Comparison of ENCODE assay signal across 21 cellular contexts in the genomic region with DNA sequence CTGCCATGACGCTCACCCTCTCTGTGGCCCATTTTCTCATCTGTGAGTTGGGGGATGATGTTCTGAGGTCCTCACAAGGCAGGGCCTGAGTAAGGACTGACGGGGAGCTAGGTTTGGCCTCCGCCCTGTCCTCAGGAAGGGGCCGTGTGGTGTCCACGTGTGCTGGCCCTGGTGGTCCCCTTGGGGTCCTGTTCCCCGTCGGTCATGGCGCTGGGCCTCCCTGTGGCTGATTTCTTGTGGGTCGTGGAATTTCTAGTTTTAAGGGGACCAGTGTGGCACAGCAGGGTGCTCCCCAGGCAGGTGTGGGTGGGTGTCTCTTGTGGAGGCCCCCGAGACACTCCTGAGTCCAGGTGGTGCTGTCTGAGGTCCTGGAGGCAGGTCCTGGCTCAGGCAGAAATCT. TPM values are rescaled to one million over a fixed set of nuclear protein-coding genes. Genes with fewer than 3 reads are reported as not detected.
A peak's percentile ranks its signal among the peaks of the same experiment; 100 is the strongest.
DNase-seq lines count a peak whose midpoint lies in the region; ATAC-seq, FAIRE-seq and TF ChIP-seq lines count a peak whose summit lies in the region.
"Had no signal": no experiment of that assay in that cellular context is flagged by ENCODE, and none has a peak within 500 bp of the region (broad histone marks: within the 10 kb centered on the region; RNA-seq: fewer than 3 reads in every experiment).

No MANE protein-coding gene starts in this region.

- no peak overlapping the region for H3K14ac ChIP-seq in H1 (ENCODE audit: insufficient read length)

- TF ChIP-seq EP300 in H1 (IDR thresholded peaks at IDR 0.05; ENCODE audit: borderline replicate concordance in 1 of 2, low read depth in 2 of 2, low read length in 2 of 2) = no peak

- peak overlapping the region; percentile 23; the same call in 1 of the 2 replicates for H4K8ac ChIP-seq in H1 (ENCODE audit: extremely low read depth, insufficient read depth, low read length)

- no peak for TF ChIP-seq POLR2A in H1 (IDR thresholded peaks at IDR 0.05; ENCODE audit: control extremely low read depth in 1 of 2, low read depth in 2 of 2, low read length in 2 of 2)

- no peak overlapping the region for H2BK12ac ChIP-seq in H1 (ENCODE audit: low read depth, low read length)

- H2AFZ ChIP-seq in H1 (ENCODE audit: low read length) (no peak overlapping the region), osteoblast (ENCODE audit: low read length) (no peak overlapping the region)

- H3K9me3 ChIP-seq in right atrium auricular region = no peaks in the 10 kb centered on the region
- H3K9me3 ChIP-seq in H1 (ENCODE audit: insufficient read depth in 2 of 2, low read depth in 1 of 2, low read length in 1 of 2) = no peaks in the 10 kb centered on the region
- no peaks in the 10 kb centered on the region for H3K9me3 ChIP-seq in osteoblast (ENCODE audit: low read depth, low read length)
- no peaks in the 10 kb centered on the region for H3K9me3 ChIP-seq in aorta (ENCODE audit: control insufficient read depth, low read length)

- no peaks in the 10 kb centered on the region for H3K79me1 ChIP-seq in H1 (ENCODE audit: low read depth, low read length)

- H3K36me3 ChIP-seq in right atrium auricular region (no peaks in the 10 kb centered on the region), H1 (ENCODE audit: control insufficient read depth in 2 of 4, insufficient read depth in 4 of 4, low read length in 3 of 4) (no peaks in the 10 kb centered on the region), osteoblast (ENCODE audit: insufficient read depth, low read length) (no peaks in the 10 kb centered on the region), aorta (ENCODE audit: control insufficient read depth in 1 of 2, insufficient read depth in 2 of 2, low read length in 1 of 2) (no peaks in the 10 kb centered on the region)

- no peak for TF ChIP-seq RAD21 in H1 (IDR thresholded peaks at IDR 0.05 in 1 of 2, conservative IDR thresholded peaks at IDR 0.05 in 1 of 2; ENCODE audit: low read depth in 2 of 2, low read length in 2 of 2)

- H3K4me1 ChIP-seq in right atrium auricular region = peaks cover 0 to 54% of the 10 kb centered on the region in 2 donors
- H3K4me1 ChIP-seq in H1 (replicated peaks in 1 of 4; ENCODE audit: control insufficient read depth in 3 of 4, insufficient read depth in 4 of 4, low read length in 3 of 4) = peaks cover 0 to 13% (median 3%) of the 10 kb centered on the region in 4 experiments; a peak in 3 of 7 replicates
- no peaks in the 10 kb centered on the region for H3K4me1 ChIP-seq in osteoblast (ENCODE audit: insufficient read depth, low read length)
- H3K4me1 ChIP-seq in aorta (ENCODE audit: control insufficient read depth in 1 of 2, insufficient read depth in 2 of 2, low read length in 2 of 2) = no peaks in the 10 kb centered on the region

- peaks cover 2% of the 10 kb centered on the region; the same call in 1 of the 2 replicates for H3K23me2 ChIP-seq in H1 (ENCODE audit: low read depth, low read length)

- H3K23ac ChIP-seq in H1 (ENCODE audit: insufficient read length) = no peak overlapping the region

- H3K27me3 Mint-ChIP-seq in activated naive CD8-positive, alpha-beta T cell treated with anti-CD3 and anti-CD28 coated beads for 36 hours = peaks cover 4% of the 10 kb centered on the region

- no peak overlapping the region; the same call in 1 of the 2 replicates for H2BK20ac ChIP-seq in H1 (ENCODE audit: low read length)

- H3K56ac ChIP-seq in H1 (replicated peaks; ENCODE audit: insufficient read length, low read depth, low read length) = no peak overlapping the region

- CTCF ChIA-PET in H1 (lab: Charles Lee; ENCODE audit: partially characterized antibody) = interaction anchor here (1.1 to 1.2 kb wide), 2 partner anchors 39 to 154 kb away, joined by 3 to 4 read pairs; a partner anchor contains a TSS

- peak; percentile 24 for DNase-seq in Right ventricle myocardium superior
- DNase-seq in right atrium auricular region (ENCODE audit: low spot score) = no peak
- no peak for DNase-seq in H1 (ENCODE audit: low read depth in 1 of 2, low spot score in 2 of 2)
- peak; percentile 83 for DNase-seq in osteoblast (ENCODE audit: insufficient read length, low spot score, missing footprints)
- DNase-seq in aorta = peak; percentile 33 to 50
- DNase-seq in retina = no peak
- DNase-seq in hepatic stellate cell (ENCODE audit: low spot score) = no peak
- no peak for DNase-seq in activated naive CD8-positive, alpha-beta T cell treated with anti-CD3 and anti-CD28 coated beads for 36 hours
- DNase-seq: Calu3; CD4-positive, alpha-beta memory T cell; DMS53; KG1; NCI-H1436; NCI-H2081; NCI-H774; PC-3 had no signal

- no peak overlapping the region for H2BK5ac ChIP-seq in H1 (ENCODE audit: low read depth, low read length)

- H3K4me3 ChIP-seq in right atrium auricular region (no peak overlapping the region), H1 (ENCODE audit: extremely low read depth in 1 of 4, insufficient read depth in 2 of 4, low read depth in 3 of 4, low read length in 4 of 4) (no peak overlapping the region), osteoblast (ENCODE audit: insufficient read depth, low read length) (no peak overlapping the region), aorta (ENCODE audit: low read length in 2 of 2) (no peak overlapping the region)

- H3K4me2 ChIP-seq in H1 (ENCODE audit: insufficient read depth in 1 of 2, low read depth in 2 of 2, low read length in 2 of 2) (no peak overlapping the region), osteoblast (ENCODE audit: insufficient read depth, low read length) (no peak overlapping the region)

- intact Hi-C loops in Right ventricle myocardium superior (cut with DNase I) (no loop called here), aorta (cut with DNase I) (no loop called here)

- no peak for FAIRE-seq in H1 (lab: Jason Lieb, UNC)

- H2BK120ac ChIP-seq in H1 (replicated peaks; ENCODE audit: low read depth, low read length) = no peak overlapping the region

- no peaks in the 10 kb centered on the region for H3K4me1 Mint-ChIP-seq in activated naive CD8-positive, alpha-beta T cell treated with anti-CD3 and anti-CD28 coated beads for 36 hours
- H3K4me1 Mint-ChIP-seq: CD4-positive, alpha-beta memory T cell had no signal

- H3K36me3 Mint-ChIP-seq in activated naive CD8-positive, alpha-beta T cell treated with anti-CD3 and anti-CD28 coated beads for 36 hours = no peaks in the 10 kb centered on the region
- H3K36me3 Mint-ChIP-seq: CD4-positive, alpha-beta memory T cell had no signal

- H3K4ac ChIP-seq in H1 (replicated peaks; ENCODE audit: insufficient read length, low read depth, low read length) = peak overlapping the region; percentile 51

- no peak overlapping the region for H4K5ac ChIP-seq in H1 (ENCODE audit: insufficient read length, low read depth, low read length)

- no peak overlapping the region for H3K27ac Mint-ChIP-seq in activated naive CD8-positive, alpha-beta T cell treated with anti-CD3 and anti-CD28 coated beads for 36 hours
- H3K27ac Mint-ChIP-seq: CD4-positive, alpha-beta memory T cell had no signal

- POLR2A ChIA-PET in H1 (lab: Charles Lee; ENCODE audit: partially characterized antibody) = no interaction called here

- no peaks in the 10 kb centered on the region for H3K9me3 Mint-ChIP-seq in activated naive CD8-positive, alpha-beta T cell treated with anti-CD3 and anti-CD28 coated beads for 36 hours
- H3K9me3 Mint-ChIP-seq: CD4-positive, alpha-beta memory T cell had no signal

- H3K9ac ChIP-seq in H1 (replicated peaks in 1 of 4; ENCODE audit: extremely low read depth in 1 of 4, low read depth in 3 of 4, low read length in 3 of 4) = no peak overlapping the region

- TF ChIP-seq CTCF in right atrium auricular region (IDR thresholded peaks at IDR 0.05) (no peak), H1 (IDR thresholded peaks at IDR 0.05; ENCODE audit: control extremely low read depth in 1 of 3, insufficient read depth in 1 of 3, low read depth in 1 of 3, low read length in 3 of 3) (no peak), osteoblast (IDR thresholded peaks at IDR 0.05; ENCODE audit: extremely low read depth, low read depth, low read length) (no peak)

- H3K27ac ChIP-seq in right atrium auricular region (peak overlapping the region in 1 of 2 donors; percentile 48), H1 (ENCODE audit: low read depth, low read length) (no peak overlapping the region), osteoblast (ENCODE audit: low read depth, low read length) (no peak overlapping the region), aorta (ENCODE audit: low read depth in 1 of 2, low read length in 2 of 2) (no peak overlapping the region)
- H3K27ac ChIP-seq: RWPE1 had no signal

- no peak overlapping the region for H2AK5ac ChIP-seq in H1 (ENCODE audit: low read depth, low read length)

- H4K91ac ChIP-seq in H1 (replicated peaks; ENCODE audit: insufficient read length, low read length) = no peak overlapping the region

- H4K20me1 ChIP-seq in H1 (replicated peaks in 1 of 2; ENCODE audit: control insufficient read depth in 1 of 2, insufficient read depth in 2 of 2, low read length in 2 of 2) (no peaks in the 10 kb centered on the region), osteoblast (ENCODE audit: insufficient read depth, low read length) (no peaks in the 10 kb centered on the region)

- ATAC-seq in Right ventricle myocardium superior (ENCODE audit: poor library complexity) (no peak), aorta (ENCODE audit: low FRiP score) (no peak)
- ATAC-seq: HCT116, PC-3 had no signal

- WGBS in H1 (ENCODE audit: extremely low coverage in 1 of 2, insufficient coverage in 1 of 2, insufficient read length in 1 of 2, insufficient replicate concordance in 2 of 2, low coverage in 1 of 2, low lambda C conversion rate in 2 of 2, missing lambda C conversion rate in 1 of 2), 2 experiments = 88% methylated on average over 9 of the region's 10 CpGs; no CpG with 5 or more reads in 1 of the 2 experiments
- WGBS in aorta, 2 donors = 90 to 97% methylated on average over 10 of the region's 10 CpGs

- H3K27me3 ChIP-seq in right atrium auricular region (no peaks in the 10 kb centered on the region), H1 (replicated peaks in 1 of 4; ENCODE audit: control insufficient read depth in 3 of 4, extremely low read depth in 1 of 4, insufficient read depth in 3 of 4, low read length in 3 of 4) (no peaks in the 10 kb centered on the region), osteoblast (ENCODE audit: insufficient read depth, low read length) (no peaks in the 10 kb centered on the region), aorta (ENCODE audit: control insufficient read depth in 1 of 2, insufficient read depth in 2 of 2, low read length in 1 of 2) (no peaks in the 10 kb centered on the region)

- no peak overlapping the region for H3K4me3 Mint-ChIP-seq in activated naive CD8-positive, alpha-beta T cell treated with anti-CD3 and anti-CD28 coated beads for 36 hours
- H3K4me3 Mint-ChIP-seq: CD4-positive, alpha-beta memory T cell had no signal

- H3K79me2 ChIP-seq in H1 (ENCODE audit: control insufficient read depth in 1 of 2, insufficient read depth in 2 of 2, low read length in 2 of 2) (no peaks in the 10 kb centered on the region), osteoblast (ENCODE audit: insufficient read depth, low read length) (no peaks in the 10 kb centered on the region)

- no peak overlapping the region; the same call in 1 of the 2 replicates for H3K18ac ChIP-seq in H1 (ENCODE audit: extremely low read depth, low read length)

- no peak overlapping the region for H2BK15ac ChIP-seq in H1 (ENCODE audit: low read length)

RNA-seq across cellular contexts. Expression of a gene that starts 5.9 kb away (rescaled TPM):
- total RNA-seq in Right ventricle myocardium superior = 0.22 TPM
- not detected for total RNA-seq in right atrium auricular region
- total RNA-seq in H1 (2021; fragmentation: NEBNext Ultra II Directional; extraction: Animal tissue kit (Norgen Biotek cat#: 25700)) = not detected in 2 replicates
- polyA plus RNA-seq in H1 (2011; rRNA removed) = 0.03 TPM in 1 of 2 replicates, not detected in the other
- polyA plus RNA-seq in H1 (2011; cell fraction: cytosol; rRNA removed) = not detected
- not detected for polyA plus RNA-seq in H1 (2011; cell fraction: nucleus; rRNA removed)
- polyA plus RNA-seq in H1 (2012, experiment 1 of 2) = not detected in 4 replicates
- polyA plus RNA-seq in H1 (2012, experiment 2 of 2) = not detected
- not detected for polyA plus RNA-seq in H1 (2013, experiment 1 of 2)
- not detected for polyA plus RNA-seq in H1 (2013, experiment 2 of 2)
- not detected in 2 replicates for polyA minus RNA-seq in H1 (2011; rRNA and poly(A)+ RNA removed)
- not detected for polyA minus RNA-seq in H1 (2011; cell fraction: cytosol; rRNA and poly(A)+ RNA removed)
- not detected for polyA minus RNA-seq in H1 (2011; cell fraction: nucleus; rRNA and poly(A)+ RNA removed)
- not detected in 2 replicates for total RNA-seq in osteoblast
- not detected for total RNA-seq in aorta
- polyA plus RNA-seq in aorta = not detected
- total RNA-seq in activated naive CD8-positive, alpha-beta T cell treated with anti-CD3 and anti-CD28 coated beads for 36 hours = not detected
- total RNA-seq: A172; Calu3; CD4-positive, alpha-beta memory T cell; NCI-H460; PC-3 had no signal
- polyA plus RNA-seq: BJ; CD4-positive, alpha-beta memory T cell had no signal

Comparison
In these comparisons a context has a peak if more than half of its experiments do, and no peak if none do; other contexts are left out.
1. DNase-seq: peak in Right ventricle myocardium superior (single experiment), osteoblast (single experiment) and aorta (2 of 2); none in right atrium auricular region (single experiment), H1 (0 of 2), retina (single experiment), hepatic stellate cell (single experiment) and activated naive CD8-positive, alpha-beta T cell treated with anti-CD3 and anti-CD28 coated beads for 36 hours (single experiment).